8 cellular contexts compared by ENCODE assay signal in genomic region chr6:31192431-31193105, GRCh38. TPM values are rescaled to one million over a fixed set of nuclear protein-coding genes. Genes with fewer than 3 reads are reported as not detected.
DNase-seq lines count a peak whose midpoint lies in the region; ATAC-seq and TF ChIP-seq lines count a peak whose summit lies in the region.
"Not testable (repeated sequence)": the region's sequence is repeated elsewhere in the genome, so short reads cannot be mapped to it uniquely, and the experiment has no call there.

No MANE protein-coding gene starts in this region.

- intact Hi-C loops in PC-3 (cut with micrococcal nuclease), result loop anchor here (1.0 to 2.0 kb wide), 2 partner anchors 34 to 55 kb away; partner anchors contain the start of gene TCF19

- CTCF ChIA-PET in GM10248 (lab: Yijun Ruan, JAX) (interaction anchor here (0.7 to 9.9 kb wide), 27 partner anchors 9 to 184 kb away, joined by 3 to 256 read pairs (median 5); partner anchors contain the start of genes CCHCR1, CDSN, PSORS1C2 and TCF19), PC-3 (lab: Charles Lee) (interaction anchor here (0.5 to 1.0 kb wide), 2 partner anchors 62 to 175 kb away, joined by 4 to 8 read pairs; no protein-coding TSS in a partner anchor)

- not testable (repeated sequence) for H4K20me1 ChIP-seq in PC-3 (ENCODE audit: low read length)

- not testable (repeated sequence) for BruUV-seq in PC-3 (replicated peaks; lab: Mats Ljungman, UMichigan)

- H3K4me3 ChIP-seq in PC-3 (ENCODE audit: low read length), result not testable (repeated sequence)

- peak; percentile 39 for ATAC-seq in PC-3

- H2AFZ ChIP-seq in PC-3 (ENCODE audit: low read length), result not testable (repeated sequence)

- H3K36me3 ChIP-seq in PC-3 (ENCODE audit: low read depth, low read length), result not testable (repeated sequence)

- not testable (repeated sequence) for H3K4me2 ChIP-seq in PC-3 (ENCODE audit: low read length)

- H3K9me3 ChIP-seq in PC-3 (ENCODE audit: low read length), result not testable (repeated sequence)

- not testable (repeated sequence) for H3F3A ChIP-seq in PC-3 (ENCODE audit: low read length, unreplicated experiment)

- POLR2A ChIA-PET in GM10248 (lab: Yijun Ruan, JAX), result interaction anchor here (0.7 kb wide), 2 partner anchors 27 to 1661 kb away, joined by 3 to 4 read pairs; partner anchors contain the start of gene TAP1
- POLR2A ChIA-PET in PC-3 (lab: Charles Lee; ENCODE audit: unreplicated experiment), result not testable (repeated sequence)

- H3K9ac ChIP-seq in PC-3 (ENCODE audit: low read length), result not testable (repeated sequence)

- H3K27me3 ChIP-seq in PC-3 (ENCODE audit: low read length), result not testable (repeated sequence)

- H3K9me2 ChIP-seq in PC-3 (replicated peaks; ENCODE audit: low read length), result not testable (repeated sequence)

- DNase-seq in GM10248 (ENCODE audit: extremely low spot score) (peak; percentile 48), NAMALWA (ENCODE audit: low spot score) (peak; percentile 83), PC-3 (peak; percentile 83), cerebellum (ENCODE audit: low spot score) (peak; percentile 58), iPS-NIHi7 (ENCODE audit: extremely low spot score) (peak; percentile 69), retina (peak; percentile 57)
- peak; percentile 69 to 75 for DNase-seq in activated CD4-positive, alpha-beta T cell treated with anti-CD3 and anti-CD28 coated beads, Interleukin-2, amount 50 U/mL, for 48 hours

- H3K4me1 ChIP-seq in PC-3 (ENCODE audit: insufficient read depth, low read length), result not testable (repeated sequence)

- not testable (repeated sequence) for H3K27ac ChIP-seq in 22Rv1; PC-3 (ENCODE audit: low read length)

- TF ChIP-seq CTCF in 22Rv1 (IDR thresholded peaks at IDR 0.05) (peak; percentile 77), GM10248 (IDR thresholded peaks at IDR 0.05; ENCODE audit: control extremely low read depth, extremely low read depth, low read depth, missing control alignments) (peak; percentile 78), PC-3 (conservative IDR thresholded peaks at IDR 0.05; ENCODE audit: low read depth, low read length) (peak; percentile 67)

- not testable (repeated sequence) for H3K79me2 ChIP-seq in PC-3 (ENCODE audit: low read length)

RNA-seq across cellular contexts. Expression of gene POU5F1, which starts 22.1 kb away (rescaled TPM):
- not detected in 2 replicates for total RNA-seq in PC-3 (2014; rRNA removed)
- total RNA-seq in cerebellum, result not detected

RNA-seq across cellular contexts. Expression of gene TCF19, which starts 34.2 kb away (rescaled TPM):
- total RNA-seq in PC-3 (2014; rRNA removed) (79.0 and 88.6 TPM in 2 replicates), cerebellum (9.1 TPM)

RNA-seq across cellular contexts. Expression of gene CCHCR1, which starts 35.0 kb away (rescaled TPM):
- 31.3 and 40.0 TPM in 2 replicates for total RNA-seq in PC-3 (2014; rRNA removed)
- total RNA-seq in cerebellum, result 11.3 TPM

RNA-seq across cellular contexts. Expression of gene PSORS1C2, which starts 53.7 kb away (rescaled TPM):
- total RNA-seq in PC-3 (2014; rRNA removed), result not detected in 2 replicates
- total RNA-seq in cerebellum, result not detected
